ENCODE assay signal across 22 cellular contexts in the genomic region with DNA sequence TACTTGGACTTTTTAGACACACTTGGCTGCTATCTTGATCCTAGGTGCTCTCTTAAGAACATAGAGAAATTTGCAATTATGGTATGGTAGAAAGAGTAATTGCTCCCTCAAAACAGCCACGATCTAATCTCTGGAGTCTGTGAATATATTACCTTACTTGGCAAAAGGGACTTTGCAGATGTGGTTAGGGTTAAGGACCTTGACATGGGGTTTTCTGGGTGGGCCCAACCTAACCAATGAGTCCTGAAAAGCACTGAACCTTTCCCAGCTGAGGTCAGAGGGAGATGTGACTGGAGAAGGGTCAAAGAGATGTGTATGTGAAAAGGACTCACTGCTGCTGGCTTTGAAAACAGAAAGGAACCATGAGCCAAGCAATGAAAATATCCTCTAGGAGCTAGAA. TPM values are rescaled to one million over a fixed set of nuclear protein-coding genes. Genes with fewer than 3 reads are reported as not detected.
A peak's percentile ranks its signal among the peaks of the same experiment; 100 is the strongest.
DNase-seq lines count a peak whose midpoint lies in the region; ATAC-seq, FAIRE-seq and TF ChIP-seq lines count a peak whose summit lies in the region.
"Had no signal": no experiment of that assay in that cellular context is flagged by ENCODE, and none has a peak within 500 bp of the region (broad histone marks: within the 10 kb centered on the region; RNA-seq: fewer than 3 reads in every experiment).

No MANE protein-coding gene starts in this region.

- RAD21 ChIA-PET in GM12878 (lab: Charles Lee; ENCODE audit: unreplicated experiment): interaction anchor here (0.9 to 12.4 kb wide), 6 partner anchors 9 to 80 kb away, joined by 3 to 134 read pairs (median 4); a partner anchor contains a TSS

- no peak overlapping the region for H4K8ac ChIP-seq in mesendoderm (ENCODE audit: low read depth, low read length)

- no peak overlapping the region for H2AK5ac ChIP-seq in mesendoderm (ENCODE audit: low read length)

- TF ChIP-seq POLR2A in GM12878 (IDR thresholded peaks at IDR 0.05; ENCODE audit: low read depth, low read length): no peak

- H3K4me3 Mint-ChIP-seq in progenitor cell of endocrine pancreas (ENCODE audit: low read depth): no peak overlapping the region
- H3K4me3 Mint-ChIP-seq: CD14-positive monocyte; CD4-positive, alpha-beta memory T cell had no signal

- H3K79me2 ChIP-seq in GM12878 (ENCODE audit: control insufficient read depth, insufficient read depth, low read length) (no peaks in the 10 kb centered on the region), mesendoderm (ENCODE audit: control insufficient read depth, insufficient read depth, low read length) (no peaks in the 10 kb centered on the region)

- peaks cover under 1% of the 10 kb centered on the region for H3K9me3 Mint-ChIP-seq in progenitor cell of endocrine pancreas (ENCODE audit: low read depth)
- H3K9me3 Mint-ChIP-seq: CD4-positive, alpha-beta memory T cell; IgD-negative memory B cell had no signal

- POLR2A ChIA-PET in GM12878 (lab: Charles Lee): interaction anchor here (1.1 kb wide), 1 partner anchor 16 kb away, joined by 3 read pairs; no protein-coding TSS in a partner anchor

- H3K9me3 ChIP-seq in GM12878 (replicated peaks; ENCODE audit: control insufficient read depth, insufficient read depth, low read length) (no peaks in the 10 kb centered on the region; the same call in 2 of the 3 replicates), liver (ENCODE audit: control insufficient read depth in 4 of 4, low read length in 3 of 4) (no peaks in the 10 kb centered on the region)
- H3K9me3 ChIP-seq: A549, HAP-1 had no signal

- H3K9ac ChIP-seq in GM12878 (ENCODE audit: control insufficient read depth, insufficient read depth, low read length) (no peak overlapping the region), liver (ENCODE audit: low read depth in 1 of 2, low read length in 2 of 2) (peak overlapping the region in 1 of 2 donors; percentile 38), mesendoderm (ENCODE audit: low read length) (no peak overlapping the region)

- FAIRE-seq in GM12878 (lab: Jason Lieb, UNC): no peak
- FAIRE-seq: A549, HTR-8/SVneo had no signal

- no peak overlapping the region for H3K4ac ChIP-seq in mesendoderm (ENCODE audit: low read depth, low read length)

- H2BK5ac ChIP-seq in mesendoderm (ENCODE audit: low read length): no peak overlapping the region

- peak overlapping the region; percentile 59 for H3K27ac Mint-ChIP-seq in progenitor cell of endocrine pancreas
- H3K27ac Mint-ChIP-seq: CD4-positive, alpha-beta memory T cell had no signal

- no TSS peak for BruUV-seq in GM12878 (replicated peaks; lab: Mats Ljungman, UMichigan)

- intact Hi-C loops in GM12878 (cut with micrococcal nuclease; ENCODE audit: unreplicated experiment): no loop called here

- no peak overlapping the region for H3K27ac ChIP-seq in GM12878 (ENCODE audit: control insufficient read depth, insufficient read depth)
- peak overlapping the region; percentile 42 to 44 for H3K27ac ChIP-seq in liver (ENCODE audit: low read depth in 1 of 2, low read length in 2 of 2)
- H3K27ac ChIP-seq in mesendoderm (ENCODE audit: low read depth, low read length): no peak overlapping the region
- H3K27ac ChIP-seq: 22Rv1 had no signal

- no peak overlapping the region for H2BK120ac ChIP-seq in mesendoderm (ENCODE audit: low read depth, low read length)

- H3K4me3 ChIP-seq in GM12878 (no peak overlapping the region), liver (ENCODE audit: low read depth in 1 of 3, low read length in 3 of 3) (no peak overlapping the region), mesendoderm (ENCODE audit: low read length) (no peak overlapping the region)
- H3K4me3 ChIP-seq: A549, HAP-1 had no signal

- no peak for TF ChIP-seq EP300 in GM12878 (IDR thresholded peaks at IDR 0.05; ENCODE audit: borderline replicate concordance in 1 of 2, control insufficient read depth in 1 of 2, low read depth in 2 of 2, low read length in 2 of 2)

- H3K27me3 ChIP-seq in GM12878 (replicated peaks in 1 of 2; ENCODE audit: control insufficient read depth in 2 of 2, insufficient read depth in 2 of 2, low read length in 1 of 2) (no peaks in the 10 kb centered on the region), liver (ENCODE audit: control insufficient read depth in 4 of 4, insufficient read depth in 4 of 4, low read length in 3 of 4) (no peaks in the 10 kb centered on the region), mesendoderm (ENCODE audit: insufficient read depth, low read length, poor library complexity) (no peaks in the 10 kb centered on the region)

- H3K36me3 ChIP-seq in GM12878 (ENCODE audit: control insufficient read depth in 2 of 2, insufficient read depth in 2 of 2, low read length in 1 of 2): no peaks in the 10 kb centered on the region
- H3K36me3 ChIP-seq in liver (ENCODE audit: control insufficient read depth in 4 of 4, insufficient read depth in 3 of 4, low read depth in 1 of 4, low read length in 3 of 4): no peaks in the 10 kb centered on the region
- no peaks in the 10 kb centered on the region for H3K36me3 ChIP-seq in mesendoderm (ENCODE audit: control insufficient read depth, insufficient read depth, low read length)
- H3K36me3 ChIP-seq: HAP-1 had no signal

- WGBS in GM12878 (ENCODE audit: insufficient coverage, insufficient replicate concordance, low lambda C conversion rate, missing lambda C conversion rate): 46% methylated on average over 1 of the region's 1 CpG
- WGBS in liver: 39% methylated on average over 1 of the region's 1 CpG
- no CpG with 5 or more reads among the region's 1 CpG for WGBS in mesendoderm (ENCODE audit: extremely low coverage, insufficient coverage, low lambda C conversion rate)

- peak overlapping the region; percentile 30; the same call in 1 of the 2 replicates for H2AFZ ChIP-seq in GM12878 (ENCODE audit: control insufficient read depth, low read depth, low read length)

- H3K18ac ChIP-seq in mesendoderm (ENCODE audit: low read length): no peak overlapping the region

- H3K4me2 ChIP-seq in GM12878 (ENCODE audit: control insufficient read depth, insufficient read depth): 0 out of 2 replicates have a peak overlapping the region, but pooled peaks have one; percentile 9
- no peak overlapping the region for H3K4me2 ChIP-seq in mesendoderm (ENCODE audit: low read length)
- H3K4me2 ChIP-seq: A549 had no signal

- H3K4me1 ChIP-seq in GM12878 (ENCODE audit: control insufficient read depth, insufficient read depth, low read length) (peaks cover 26% of the 10 kb centered on the region), liver (ENCODE audit: control insufficient read depth in 4 of 4, insufficient read depth in 4 of 4, low read length in 3 of 4) (peaks cover 8 to 67% (median 51%) of the 10 kb centered on the region in 4 donors), mesendoderm (ENCODE audit: control insufficient read depth, low read depth, low read length) (no peaks in the 10 kb centered on the region)

- ATAC-seq in GM12878 (no peak), HG03159 (IDR thresholded peaks at IDR 0.05; ENCODE audit: unreplicated experiment) (no peak), HG02798 (IDR thresholded peaks at IDR 0.05; ENCODE audit: poor library complexity, unreplicated experiment) (no peak)
- ATAC-seq: A549 had no signal

- no peaks in the 10 kb centered on the region for H3K27me3 Mint-ChIP-seq in progenitor cell of endocrine pancreas
- H3K27me3 Mint-ChIP-seq: CD4-positive, alpha-beta memory T cell; IgD-negative memory B cell had no signal

- in situ Hi-C loops in Caki2 (cut with HindIII; ENCODE audit: low pct_unique_long_range_greater_than_20kb, low sequenced_read_pairs) (no loop called here), GM12878 (cut with MboI) (no loop called here)

- SMC1A ChIA-PET in GM12878 (lab: Charles Lee; ENCODE audit: uncharacterized antibody, unreplicated experiment): interaction anchor here (0.8 to 12.8 kb wide), 8 partner anchors 8 to 77 kb away, joined by 3 to 139 read pairs (median 4); no protein-coding TSS in a partner anchor

- no peaks in the 10 kb centered on the region for H3K36me3 Mint-ChIP-seq in progenitor cell of endocrine pancreas (ENCODE audit: insufficient read depth)
- H3K36me3 Mint-ChIP-seq: CD14-positive monocyte; CD4-positive, alpha-beta memory T cell; IgD-negative memory B cell had no signal

- peaks cover 48% of the 10 kb centered on the region for H3K4me1 Mint-ChIP-seq in progenitor cell of endocrine pancreas (ENCODE audit: low read depth)
- H3K4me1 Mint-ChIP-seq: CD14-positive monocyte had no signal

- CTCF ChIA-PET in GM12878 (lab: Yijun Ruan, JAX): interaction anchor here (0.6 to 12.3 kb wide), 4 partner anchors 14 to 678 kb away, joined by 4 to 183 read pairs (median 18); no protein-coding TSS in a partner anchor

- DNase-seq in Caki2 (ENCODE audit: low read depth) (peak; percentile 19), GM12878 (ENCODE audit: low read depth, low spot score) (no peak), progenitor cell of endocrine pancreas (ENCODE audit: low spot score, unreplicated experiment) (no peak), ureter (ENCODE audit: low spot score) (no peak), mesendoderm (no peak)
- DNase-seq: AML-193; Calu3; CD4-positive, alpha-beta memory T cell; DMS 273 treated with DMSO at 0.1 percent for 48 hours; DMS53; DND-41; EL; KBM-7 had no signal

- no peak overlapping the region for H2BK15ac ChIP-seq in mesendoderm (replicated peaks; ENCODE audit: low read depth)

- TF ChIP-seq RAD21 in GM12878 (IDR thresholded peaks at IDR 0.05; ENCODE audit: insufficient read depth, low read depth, low read length) (no peak), liver (IDR thresholded peaks at IDR 0.05) (peak in 1 of 2 donors; percentile 48)

- no peak overlapping the region for H3K56ac ChIP-seq in mesendoderm (ENCODE audit: low read length)

- no peaks in the 10 kb centered on the region for H4K20me1 ChIP-seq in GM12878 (ENCODE audit: control insufficient read depth, insufficient read depth)

- TF ChIP-seq CTCF in GM12878 (IDR thresholded peaks at IDR 0.05 in 2 of 3, conservative IDR thresholded peaks at IDR 0.05 in 1 of 3; ENCODE audit: control insufficient read depth in 2 of 3, extremely low read depth in 1 of 3, insufficient read depth in 1 of 3, low read depth in 3 of 3, low read length in 3 of 3) (no peak), liver (IDR thresholded peaks at IDR 0.05; ENCODE audit: low read depth, low read length, missing input control) (no peak), progenitor cell of endocrine pancreas (IDR thresholded peaks at IDR 0.05; ENCODE audit: unreplicated experiment) (no peak)

- no peak overlapping the region for H3K23ac ChIP-seq in mesendoderm (ENCODE audit: low read length)

- H4K5ac ChIP-seq in mesendoderm (ENCODE audit: low read length): no peak overlapping the region

- H3K79me1 ChIP-seq in mesendoderm (ENCODE audit: low read length): no peaks in the 10 kb centered on the region

RNA-seq across cellular contexts. Expression of a gene that starts 26.7 kb away (rescaled TPM):
- 8.6 and 10.8 TPM in 2 replicates for total RNA-seq in Caki2 (2014; rRNA removed; shearing (Covaris generic); ENCODE audit: low replicate concordance)
- total RNA-seq in GM12878 (2013; cell fraction: nucleolus; rRNA removed): 241 and 272 TPM in 2 replicates
- total RNA-seq in GM12878 (2014; rRNA removed) (29.3 and 38.7 TPM in 2 replicates), GM12878 (2014; rRNA removed; fragmentation: Illumina TruSeq; extraction: Trizol) (47.9 and 49.7 TPM in 2 replicates), GM12878 (2021) (47.5 and 49.5 TPM in 2 replicates), liver (10 to 100 TPM; 44.2 to 64.0 TPM), progenitor cell of endocrine pancreas (68.8 and 83.7 TPM in 2 replicates), ureter (86.2 TPM)
- 12.7 TPM for polyA plus RNA-seq in GM12878 (2011; ENCODE audit: low read depth)
- polyA plus RNA-seq in GM12878 (2011; rRNA removed) (41.3 and 43.3 TPM in 2 replicates), GM12878 (2014; fragmentation: Illumina TruSeq; extraction: Trizol) (33.4 and 33.5 TPM in 2 replicates), GM12878 (2014; fragmentation: Nextera tagmentation; extraction: Ambion mirVana) (1 to 10 TPM; 5.4 to 6.7 TPM), GM12878 (2014; rRNA removed) (13.3 and 13.7 TPM in 2 replicates), GM12878 (2016; fragmentation: Nextera tagmentation; extraction: Ambion mirVana) (1 to 10 TPM; 4.6 to 4.7 TPM), liver (1 to 10 TPM; 6.6 to 7.7 TPM)
- 17.4 and 22.9 TPM in 2 replicates for polyA plus RNA-seq in GM12878 (2011; cell fraction: cytosol; rRNA removed)
- polyA plus RNA-seq in GM12878 (2011; cell fraction: nucleus; rRNA removed): 28.9 and 29.1 TPM in 2 replicates
- polyA plus RNA-seq in GM12878 (2012): 12.0 and 16.6 TPM in 2 replicates
- polyA minus RNA-seq in GM12878 (2011; rRNA and poly(A)+ RNA removed): 159 and 219 TPM in 2 replicates
- polyA minus RNA-seq in GM12878 (2011; cell fraction: cytosol; rRNA and poly(A)+ RNA removed): 36.9 and 43.6 TPM in 2 replicates
- polyA minus RNA-seq in GM12878 (2011; cell fraction: nucleus; rRNA and poly(A)+ RNA removed): 68.2 and 98.2 TPM in 2 replicates
- polyA plus RNA-seq in mesendoderm (2013, experiment 1 of 2): 14.8 TPM
- polyA plus RNA-seq in mesendoderm (2013, experiment 2 of 2): 14.2 TPM

Comparison
In these comparisons a context has a peak if more than half of its experiments do, and no peak if none do; other contexts are left out.
1. H3K27ac ChIP-seq: peak in liver (2 of 2); none in GM12878 (single experiment) and mesendoderm (single experiment).